Comparison of ENCODE assay signal across 31 cellular contexts in the genomic region with DNA sequence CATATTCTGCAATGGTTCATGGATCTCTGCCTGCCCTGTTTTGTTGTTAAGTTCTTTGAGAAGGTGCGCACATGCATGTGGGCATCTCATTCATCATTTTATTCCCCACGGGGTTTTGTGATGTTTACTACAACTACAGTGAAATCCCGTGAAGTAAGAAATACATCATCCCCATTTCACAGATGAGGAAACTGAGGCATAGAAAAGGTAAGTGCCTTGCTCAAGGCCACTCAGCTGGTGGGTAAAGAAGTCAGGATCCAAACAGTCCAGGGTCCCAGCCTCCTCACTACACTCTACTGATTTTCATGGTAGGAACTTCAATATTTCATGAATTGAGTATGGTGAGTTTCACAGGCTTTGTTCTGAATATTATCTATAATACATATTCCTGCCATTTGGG.
"Had no signal": no experiment of that assay in that cellular context is flagged by ENCODE, and none has a peak within 500 bp of the region (broad histone marks: within the 10 kb centered on the region; RNA-seq: fewer than 3 reads in every experiment).

No MANE protein-coding gene starts in this region.

- FAIRE-seq: astrocyte, bronchial epithelial cell, frontal cortex had no signal

- H3K36me3 ChIP-seq: brain microvascular endothelial cell, heart left ventricle, WERI-Rb-1 had no signal

- H3K27ac ChIP-seq: brain microvascular endothelial cell, coronary artery, dorsolateral prefrontal cortex, heart left ventricle, WERI-Rb-1 had no signal

- ATAC-seq: activated CD4-positive, alpha-beta T cell treated with anti-CD3 and anti-CD28 coated beads for 36 hours; activated T-helper 17 cell treated with anti-CD3 and anti-CD28 coated beads, Interleukin-2, amount 50 U/mL, for 72 hours; esophagus mucosa; heart left ventricle; T-helper 17 cell had no signal

- H3K27me3 ChIP-seq: brain microvascular endothelial cell had no signal

- DNase-seq: activated CD4-positive, alpha-beta memory T cell treated with anti-CD3 and anti-CD28 coated beads, Interleukin-2, amount 10 ng/mL, durations not matched to agents 7 days and 5 days; activated CD4-positive, alpha-beta T cell treated with anti-CD3 and anti-CD28 coated beads for 36 hours; activated CD4-positive, alpha-beta T cell treated with anti-CD3 and anti-CD28 coated beads, Interleukin-2, amount 10 ng/mL, durations not matched to agents 7 days and 5 days; activated CD4-positive, alpha-beta T cell treated with anti-CD3 and anti-CD28 coated beads, Interleukin-2, amount 50 U/mL, for 4 hours; activated CD4-positive, CD25-positive, alpha-beta regulatory T cell; activated CD4-positive, CD25-positive, alpha-beta regulatory T cell treated with anti-CD3 and anti-CD28 coated beads, Interleukin-2, amount 50 U/mL, for 72 hours; activated CD8-positive, alpha-beta memory T cell treated with anti-CD3 and anti-CD28 coated beads, Interleukin-2, amount 50 U/mL, for 48 hours; activated effector memory CD4-positive, alpha-beta T cell treated with Interleukin-2 at 50 U/mL for 16 hours; activated gamma-delta T cell treated with Interleukin-2 at 50 U/mL for 16 hours; activated naive CD4-positive, alpha-beta T cell treated with anti-CD3 and anti-CD28 coated beads, Interleukin-2, amount 50 U/mL, for 16 hours; activated naive CD4-positive, alpha-beta T cell treated with Interleukin-2 at 50 U/mL for 16 hours; activated T-cell treated with anti-CD3 and anti-CD28 coated beads for 4 hours; activated T-cell treated with anti-CD3 and anti-CD28 coated beads, Interleukin-2, amount 50 U/mL, for 24 hours; amniotic stem cell; anterior cingulate cortex; brain microvascular endothelial cell; dorsolateral prefrontal cortex; effector memory CD4-positive, alpha-beta T cell; endodermal cell; foreskin fibroblast; heart left ventricle; T-helper 1 cell; T-helper 17 cell; T1000; WERI-Rb-1 had no signal

- H3K4me3 ChIP-seq: coronary artery, dorsolateral prefrontal cortex, heart left ventricle had no signal
